ENCODE assay signal across 1 cellular context in the genomic region with DNA sequence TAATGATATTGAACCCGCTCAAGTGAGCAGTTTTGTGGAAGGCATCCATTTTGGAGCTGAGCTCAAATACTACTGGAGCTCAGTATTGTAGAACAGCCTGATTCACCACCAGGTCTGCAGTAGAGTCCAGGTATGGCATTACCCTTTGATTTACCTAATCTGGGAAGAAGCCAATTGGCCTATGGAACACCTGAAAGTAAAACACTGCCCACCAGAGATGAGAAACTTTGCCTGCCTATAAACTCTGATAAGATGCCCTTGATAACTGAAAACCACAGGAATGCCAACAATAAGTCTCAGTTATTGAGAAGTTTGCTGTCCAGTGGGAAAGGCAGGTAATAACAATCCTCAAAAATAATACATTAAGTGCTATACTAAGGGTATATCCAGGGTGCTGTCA.
TF ChIP-seq lines count a peak whose summit lies in the region.

No MANE protein-coding gene starts in this region.

TF ChIP-seq in HepG2, 621 proteins besides CTCF, POLR2A, EP300 and RAD21:
- TF ChIP-seq JUNB (CRISPR knock-in tag; IDR thresholded peaks at IDR 0.05; ENCODE audit: borderline replicate concordance) (no peak), IKZF1 (IDR thresholded peaks at IDR 0.05) (no peak), KLF15 (CRISPR knock-in tag; IDR thresholded peaks at IDR 0.05; ENCODE audit: borderline replicate concordance) (no peak), ZNF737 (CRISPR knock-in tag; IDR thresholded peaks at IDR 0.05; ENCODE audit: borderline replicate concordance) (no peak), CBFB (CRISPR knock-in tag; IDR thresholded peaks at IDR 0.05) (peak; percentile 77; the same call in 1 of the 2 replicates), ZNF567 (CRISPR knock-in tag; IDR thresholded peaks at IDR 0.05; ENCODE audit: borderline replicate concordance) (no peak), ZFP41 (CRISPR knock-in tag; IDR thresholded peaks at IDR 0.05; ENCODE audit: borderline replicate concordance) (no peak), ATF1 (CRISPR knock-in tag; IDR thresholded peaks at IDR 0.05) (no peak), HNRNPH1 (optimal IDR thresholded peaks at IDR 0.05; ENCODE audit: low read depth, low read length) (no peak), U2AF1 (optimal IDR thresholded peaks at IDR 0.05; ENCODE audit: low read depth, low read length) (no peak), TEAD3 (CRISPR knock-in tag; optimal IDR thresholded peaks at IDR 0.05; ENCODE audit: borderline replicate concordance) (peak; percentile 23), DPF2 (CRISPR knock-in tag; IDR thresholded peaks at IDR 0.05; ENCODE audit: borderline replicate concordance, low read depth) (no peak), FOXO1 (CRISPR knock-in tag; IDR thresholded peaks at IDR 0.05) (no peak)
- TF ChIP-seq, protein P1, sequence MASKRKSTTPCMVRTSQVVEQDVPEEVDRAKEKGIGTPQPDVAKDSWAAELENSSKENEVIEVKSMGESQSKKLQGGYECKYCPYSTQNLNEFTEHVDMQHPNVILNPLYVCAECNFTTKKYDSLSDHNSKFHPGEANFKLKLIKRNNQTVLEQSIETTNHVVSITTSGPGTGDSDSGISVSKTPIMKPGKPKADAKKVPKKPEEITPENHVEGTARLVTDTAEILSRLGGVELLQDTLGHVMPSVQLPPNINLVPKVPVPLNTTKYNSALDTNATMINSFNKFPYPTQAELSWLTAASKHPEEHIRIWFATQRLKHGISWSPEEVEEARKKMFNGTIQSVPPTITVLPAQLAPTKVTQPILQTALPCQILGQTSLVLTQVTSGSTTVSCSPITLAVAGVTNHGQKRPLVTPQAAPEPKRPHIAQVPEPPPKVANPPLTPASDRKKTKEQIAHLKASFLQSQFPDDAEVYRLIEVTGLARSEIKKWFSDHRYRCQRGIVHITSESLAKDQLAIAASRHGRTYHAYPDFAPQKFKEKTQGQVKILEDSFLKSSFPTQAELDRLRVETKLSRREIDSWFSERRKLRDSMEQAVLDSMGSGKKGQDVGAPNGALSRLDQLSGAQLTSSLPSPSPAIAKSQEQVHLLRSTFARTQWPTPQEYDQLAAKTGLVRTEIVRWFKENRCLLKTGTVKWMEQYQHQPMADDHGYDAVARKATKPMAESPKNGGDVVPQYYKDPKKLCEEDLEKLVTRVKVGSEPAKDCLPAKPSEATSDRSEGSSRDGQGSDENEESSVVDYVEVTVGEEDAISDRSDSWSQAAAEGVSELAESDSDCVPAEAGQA (IDR thresholded peaks at IDR 0.05; ENCODE audit: low read depth): no peak
- TF ChIP-seq, protein P1 (CRISPR knock-in tag; IDR thresholded peaks at IDR 0.05; ENCODE audit: borderline replicate concordance): no peak
- TF ChIP-seq, protein P2, sequence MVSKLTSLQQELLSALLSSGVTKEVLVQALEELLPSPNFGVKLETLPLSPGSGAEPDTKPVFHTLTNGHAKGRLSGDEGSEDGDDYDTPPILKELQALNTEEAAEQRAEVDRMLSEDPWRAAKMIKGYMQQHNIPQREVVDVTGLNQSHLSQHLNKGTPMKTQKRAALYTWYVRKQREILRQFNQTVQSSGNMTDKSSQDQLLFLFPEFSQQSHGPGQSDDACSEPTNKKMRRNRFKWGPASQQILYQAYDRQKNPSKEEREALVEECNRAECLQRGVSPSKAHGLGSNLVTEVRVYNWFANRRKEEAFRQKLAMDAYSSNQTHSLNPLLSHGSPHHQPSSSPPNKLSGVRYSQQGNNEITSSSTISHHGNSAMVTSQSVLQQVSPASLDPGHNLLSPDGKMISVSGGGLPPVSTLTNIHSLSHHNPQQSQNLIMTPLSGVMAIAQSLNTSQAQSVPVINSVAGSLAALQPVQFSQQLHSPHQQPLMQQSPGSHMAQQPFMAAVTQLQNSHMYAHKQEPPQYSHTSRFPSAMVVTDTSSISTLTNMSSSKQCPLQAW (CRISPR knock-in tag; IDR thresholded peaks at IDR 0.05): no peak
TF ChIP-seq in HepG2: peak in this region for 2.
